Comparison of ENCODE assay signal across 10 cellular contexts in the genomic region with DNA sequence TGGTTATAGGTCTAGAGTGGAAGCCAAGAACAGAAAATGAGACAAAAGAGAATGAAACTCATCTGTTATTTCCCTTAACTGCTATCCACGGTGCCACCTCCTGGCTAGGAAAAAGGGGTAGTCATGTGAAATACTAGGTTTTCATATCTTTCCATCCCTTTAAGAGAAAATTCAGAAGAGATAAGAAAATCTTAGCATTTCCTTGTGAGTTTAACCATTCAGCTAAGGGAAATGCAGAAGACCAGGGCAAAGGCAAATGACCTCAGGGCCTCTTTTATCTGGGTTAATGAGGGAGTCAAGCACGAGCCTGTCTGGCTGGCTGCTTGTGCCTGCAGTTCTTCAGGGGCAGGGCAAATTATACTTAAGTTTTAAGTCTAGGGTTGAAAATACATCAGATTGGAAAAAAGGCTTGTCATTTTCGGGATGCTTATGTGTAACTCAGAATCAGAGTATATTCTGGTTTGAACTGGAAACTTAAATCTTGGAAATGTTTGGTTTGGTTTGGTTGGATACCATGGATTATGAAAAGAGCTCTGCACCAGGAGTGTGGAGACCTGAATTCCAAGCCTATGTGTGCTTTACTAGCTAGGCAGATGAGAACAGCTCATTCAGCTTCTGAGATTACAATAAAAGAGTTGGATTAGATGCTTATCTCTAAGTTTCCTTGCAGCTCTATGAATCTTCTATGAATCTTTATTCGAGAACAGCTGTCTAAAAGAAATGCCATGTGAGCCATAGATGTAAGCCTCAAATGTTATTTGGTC. TPM values are rescaled to one million over a fixed set of nuclear protein-coding genes. Genes with fewer than 3 reads are reported as not detected.
DNase-seq lines count a peak whose midpoint lies in the region; ATAC-seq, FAIRE-seq and TF ChIP-seq lines count a peak whose summit lies in the region.
"Had no signal": no experiment of that assay in that cellular context is flagged by ENCODE, and none has a peak within 500 bp of the region (broad histone marks: within the 10 kb centered on the region; RNA-seq: fewer than 3 reads in every experiment).

No MANE protein-coding gene starts in this region.

- no peaks in the 10 kb centered on the region for H3K9me3 Mint-ChIP-seq in activated CD8-positive, alpha-beta T cell treated with anti-CD3 and anti-CD28 coated beads for 36 hours
- H3K9me3 Mint-ChIP-seq in activated CD8-positive, alpha-beta T cell treated with anti-CD3 and anti-CD28 coated beads, Interleukin-2, amount 10 ng/mL, durations not matched to agents 7 days and 5 days (ENCODE audit: insufficient read depth): no peaks in the 10 kb centered on the region
- H3K9me3 Mint-ChIP-seq in T-cell: no peaks in the 10 kb centered on the region
- H3K9me3 Mint-ChIP-seq: IgD-negative memory B cell had no signal

- H3K27ac Mint-ChIP-seq in activated CD8-positive, alpha-beta T cell treated with anti-CD3 and anti-CD28 coated beads for 36 hours: peak overlapping the region; percentile 80
- H3K27ac Mint-ChIP-seq in activated CD8-positive, alpha-beta T cell treated with anti-CD3 and anti-CD28 coated beads, Interleukin-2, amount 10 ng/mL, durations not matched to agents 7 days and 5 days: no peak overlapping the region
- H3K27ac Mint-ChIP-seq in T-cell: peak overlapping the region in 1 of 2 donors; percentile 27

- WGBS in smooth muscle cell (ENCODE audit: low lambda C conversion rate): 25% methylated on average over 4 of the region's 4 CpGs

- no peaks in the 10 kb centered on the region for H3K9me3 ChIP-seq in smooth muscle cell (replicated peaks; ENCODE audit: low read depth)
- H3K9me3 ChIP-seq: BLaER1 had no signal

- H3K27me3 ChIP-seq in smooth muscle cell (ENCODE audit: low read depth): no peaks in the 10 kb centered on the region
- H3K27me3 ChIP-seq: BLaER1 had no signal

- peak overlapping the region; percentile 69 for H3K4me2 ChIP-seq in smooth muscle cell
- H3K4me2 ChIP-seq: BLaER1 had no signal

- H3K4me1 Mint-ChIP-seq in activated CD8-positive, alpha-beta T cell treated with anti-CD3 and anti-CD28 coated beads for 36 hours (ENCODE audit: low read depth): peaks cover 17% of the 10 kb centered on the region
- H3K4me1 Mint-ChIP-seq in activated CD8-positive, alpha-beta T cell treated with anti-CD3 and anti-CD28 coated beads, Interleukin-2, amount 10 ng/mL, durations not matched to agents 7 days and 5 days (ENCODE audit: low read depth): peaks cover 15% of the 10 kb centered on the region
- H3K4me1 Mint-ChIP-seq in T-cell: peaks cover 0 to 32% (median 30%) of the 10 kb centered on the region in 3 donors

- H3K27me3 Mint-ChIP-seq in activated CD8-positive, alpha-beta T cell treated with anti-CD3 and anti-CD28 coated beads for 36 hours: no peaks in the 10 kb centered on the region
- no peaks in the 10 kb centered on the region for H3K27me3 Mint-ChIP-seq in activated CD8-positive, alpha-beta T cell treated with anti-CD3 and anti-CD28 coated beads, Interleukin-2, amount 10 ng/mL, durations not matched to agents 7 days and 5 days (ENCODE audit: low read depth)
- no peaks in the 10 kb centered on the region for H3K27me3 Mint-ChIP-seq in T-cell
- H3K27me3 Mint-ChIP-seq: IgD-negative memory B cell had no signal

- peaks cover 16% of the 10 kb centered on the region for H3K4me1 ChIP-seq in smooth muscle cell (ENCODE audit: low read depth)
- H3K4me1 ChIP-seq: BLaER1 had no signal

- TF ChIP-seq CTCF in activated CD8-positive, alpha-beta T cell treated with anti-CD3 and anti-CD28 coated beads for 36 hours (IDR thresholded peaks at IDR 0.05): no peak
- TF ChIP-seq CTCF in epithelial cell of esophagus (IDR thresholded peaks at IDR 0.05; ENCODE audit: insufficient read depth, low read depth, low read length, missing control alignments) (no peak), smooth muscle cell (IDR thresholded peaks at IDR 0.05; ENCODE audit: borderline replicate concordance, insufficient read depth, poor library complexity, severe bottlenecking) (no peak)

- ATAC-seq in activated CD8-positive, alpha-beta T cell treated with anti-CD3 and anti-CD28 coated beads for 36 hours: no peak
- ATAC-seq in activated CD8-positive, alpha-beta T cell treated with anti-CD3 and anti-CD28 coated beads, Interleukin-2, amount 10 ng/mL, durations not matched to agents 7 days and 5 days: no peak
- ATAC-seq in T-cell (replicated peaks in 1 of 4): no peak
- ATAC-seq in GM19463 (IDR thresholded peaks at IDR 0.05; ENCODE audit: unreplicated experiment): no peak

- POLR2A ChIA-PET in activated CD8-positive, alpha-beta T cell treated with anti-CD3 and anti-CD28 coated beads for 36 hours (lab: Charles Lee): interaction anchor here (1.2 to 1.3 kb wide), 2 partner anchors 12 to 20 kb away, joined by 3 read pairs; a partner anchor contains a TSS
- POLR2A ChIA-PET in activated CD8-positive, alpha-beta T cell treated with anti-CD3 and anti-CD28 coated beads, Interleukin-2, amount 10 ng/mL, durations not matched to agents 7 days and 5 days (lab: Charles Lee): no interaction called here
- POLR2A ChIA-PET in T-cell (lab: Charles Lee): interaction anchor here in 1 of 2 donors (0.5 kb wide), 1 partner anchor 83 kb away, joined by 5 read pairs; no protein-coding TSS in a partner anchor

- H3K79me2 ChIP-seq in smooth muscle cell (ENCODE audit: low read depth): no peaks in the 10 kb centered on the region

- DNase-seq in activated CD8-positive, alpha-beta T cell treated with anti-CD3 and anti-CD28 coated beads for 36 hours: peak; percentile 11
- DNase-seq in activated CD8-positive, alpha-beta T cell treated with anti-CD3 and anti-CD28 coated beads, Interleukin-2, amount 10 ng/mL, durations not matched to agents 7 days and 5 days: no peak
- DNase-seq in RCC 7860 (ENCODE audit: low spot score) (peak; percentile 58), epithelial cell of esophagus (ENCODE audit: low read depth) (peak; percentile 70), smooth muscle cell (lab: John Stamatoyannopoulos, UW; ENCODE audit: unreplicated experiment) (no peak), T-cell (no peak), NOMO-1 treated with DMSO at 0.1 percent for 48 hours (lab: John Stamatoyannopoulos, UW; ENCODE audit: unreplicated experiment) (no peak)

- CTCF ChIA-PET in activated CD8-positive, alpha-beta T cell treated with anti-CD3 and anti-CD28 coated beads for 36 hours (lab: Charles Lee): no interaction called here
- CTCF ChIA-PET in activated CD8-positive, alpha-beta T cell treated with anti-CD3 and anti-CD28 coated beads, Interleukin-2, amount 10 ng/mL, durations not matched to agents 7 days and 5 days (lab: Charles Lee): interaction anchor here (1.2 kb wide), 1 partner anchor 149 kb away, joined by 3 read pairs; no protein-coding TSS in a partner anchor
- CTCF ChIA-PET in T-cell (lab: Charles Lee): interaction anchor here in 1 of 2 donors (1.0 kb wide), 1 partner anchor 32 kb away, joined by 3 read pairs; no protein-coding TSS in a partner anchor

- peak overlapping the region; percentile 10 for H2AFZ ChIP-seq in smooth muscle cell (ENCODE audit: low read depth)

- peaks cover 18% of the 10 kb centered on the region for H3F3A ChIP-seq in smooth muscle cell (ENCODE audit: low read depth)

- no peaks in the 10 kb centered on the region for H4K20me1 ChIP-seq in smooth muscle cell (ENCODE audit: low read depth)
- H4K20me1 ChIP-seq: BLaER1 had no signal

- H3K4me3 ChIP-seq in epithelial cell of esophagus (ENCODE audit: low read length) (no peak overlapping the region), smooth muscle cell (peak overlapping the region; percentile 2)
- H3K4me3 ChIP-seq: BLaER1 had no signal

- intact Hi-C loops in activated CD8-positive, alpha-beta T cell treated with anti-CD3 and anti-CD28 coated beads for 36 hours (cut with micrococcal nuclease): no loop called here

- H3K36me3 Mint-ChIP-seq in activated CD8-positive, alpha-beta T cell treated with anti-CD3 and anti-CD28 coated beads for 36 hours (ENCODE audit: low read depth): no peaks in the 10 kb centered on the region
- peaks cover 3% of the 10 kb centered on the region for H3K36me3 Mint-ChIP-seq in activated CD8-positive, alpha-beta T cell treated with anti-CD3 and anti-CD28 coated beads, Interleukin-2, amount 10 ng/mL, durations not matched to agents 7 days and 5 days (ENCODE audit: low read depth)
- peaks cover 10% of the 10 kb centered on the region for H3K36me3 Mint-ChIP-seq in T-cell

- no peaks in the 10 kb centered on the region for H3K36me3 ChIP-seq in smooth muscle cell (ENCODE audit: low read depth)
- H3K36me3 ChIP-seq: BLaER1 had no signal

- peak overlapping the region; percentile 28 for H3K4me3 Mint-ChIP-seq in activated CD8-positive, alpha-beta T cell treated with anti-CD3 and anti-CD28 coated beads for 36 hours
- no peak overlapping the region for H3K4me3 Mint-ChIP-seq in activated CD8-positive, alpha-beta T cell treated with anti-CD3 and anti-CD28 coated beads, Interleukin-2, amount 10 ng/mL, durations not matched to agents 7 days and 5 days
- peak overlapping the region in 1 of 3 donors; percentile 2 for H3K4me3 Mint-ChIP-seq in T-cell

- H3K9ac ChIP-seq in smooth muscle cell (ENCODE audit: low read depth): peak overlapping the region; percentile 77
- H3K9ac ChIP-seq: BLaER1 had no signal

- FAIRE-seq in RCC 7860 (lab: Jason Lieb, UNC): no peak

- H3K27ac ChIP-seq in smooth muscle cell (ENCODE audit: low read depth): peak overlapping the region; percentile 94
- H3K27ac ChIP-seq: BLaER1 had no signal

RNA-seq across cellular contexts. Expression of a gene that starts 19.9 kb away (rescaled TPM):
- 10 to 100 TPM; 10.1 to 11.0 TPM for total RNA-seq in activated CD8-positive, alpha-beta T cell treated with anti-CD3 and anti-CD28 coated beads for 36 hours
- 10 to 100 TPM; 28.6 to 28.7 TPM for total RNA-seq in activated CD8-positive, alpha-beta T cell treated with anti-CD3 and anti-CD28 coated beads, Interleukin-2, amount 10 ng/mL, durations not matched to agents 7 days and 5 days
- total RNA-seq in smooth muscle cell (10.7 and 14.0 TPM in 2 replicates), T-cell (10 to 100 TPM; 19.9 to 53.6 (median 46.0) TPM)
- 7.3 and 8.5 TPM in 2 replicates for polyA plus RNA-seq in smooth muscle cell

Comparison
In these comparisons a context has a peak if more than half of its experiments do, and no peak if none do; other contexts are left out.
1. DNase-seq: peak in activated CD8-positive, alpha-beta T cell treated with anti-CD3 and anti-CD28 coated beads for 36 hours (single experiment), RCC 7860 (single experiment) and epithelial cell of esophagus (single experiment); none in activated CD8-positive, alpha-beta T cell treated with anti-CD3 and anti-CD28 coated beads, Interleukin-2, amount 10 ng/mL, durations not matched to agents 7 days and 5 days (single experiment), smooth muscle cell (single experiment), T-cell (0 of 34) and NOMO-1 treated with DMSO at 0.1 percent for 48 hours (single experiment).